ENCODE assay signal across 12 cellular contexts in genomic region chr2:98457045-98457696, GRCh38. TPM values are rescaled to one million over a fixed set of nuclear protein-coding genes. Genes with fewer than 3 reads are reported as not detected.
DNase-seq lines count a peak whose midpoint lies in the region; ATAC-seq and TF ChIP-seq lines count a peak whose summit lies in the region.
"Had no signal": no experiment of that assay in that cellular context is flagged by ENCODE, and none has a peak within 500 bp of the region (broad histone marks: within the 10 kb centered on the region; RNA-seq: fewer than 3 reads in every experiment).

No MANE protein-coding gene starts in this region.

- peak overlapping the region; percentile 79 for H3K27ac Mint-ChIP-seq in activated naive CD4-positive, alpha-beta T cell treated with anti-CD3 and anti-CD28 coated beads, Interleukin-2, amount 50 U/mL, for 24 hours
- H3K27ac Mint-ChIP-seq in T-helper 17 cell, result peak overlapping the region; percentile 98
- H3K27ac Mint-ChIP-seq: nephron progenitor cell had no signal

- TF ChIP-seq CTCF in fibroblast of pulmonary artery (IDR thresholded peaks at IDR 0.05; ENCODE audit: low read length, missing control alignments), result no peak

- no peaks in the 10 kb centered on the region for H3K9me3 Mint-ChIP-seq in activated naive CD4-positive, alpha-beta T cell treated with anti-CD3 and anti-CD28 coated beads, Interleukin-2, amount 50 U/mL, for 24 hours
- H3K9me3 Mint-ChIP-seq: nephron progenitor cell had no signal

- peaks cover 97% of the 10 kb centered on the region for H3K4me1 Mint-ChIP-seq in activated naive CD4-positive, alpha-beta T cell treated with anti-CD3 and anti-CD28 coated beads, Interleukin-2, amount 50 U/mL, for 24 hours
- peaks cover 82% of the 10 kb centered on the region for H3K4me1 Mint-ChIP-seq in T-helper 17 cell

- no peak for ATAC-seq in T-helper 17 cell

- no peaks in the 10 kb centered on the region for H3K9me3 ChIP-seq in T-helper 17 cell (ENCODE audit: control insufficient read depth, low read length, poor library complexity, severe bottlenecking)

- H3K4me3 ChIP-seq in fibroblast of pulmonary artery (replicated peaks; ENCODE audit: low read depth, low read length), result no peak overlapping the region

- H3K27me3 Mint-ChIP-seq in activated naive CD4-positive, alpha-beta T cell treated with anti-CD3 and anti-CD28 coated beads, Interleukin-2, amount 50 U/mL, for 24 hours, result no peaks in the 10 kb centered on the region
- H3K27me3 Mint-ChIP-seq in T-helper 17 cell, result no peaks in the 10 kb centered on the region

- DNase-seq in activated naive CD4-positive, alpha-beta T cell treated with anti-CD3 and anti-CD28 coated beads, Interleukin-2, amount 50 U/mL, for 16 hours, result no peak
- DNase-seq in T-helper 17 cell (no peak), fibroblast of pulmonary artery (ENCODE audit: low read depth) (peak; percentile 89), stromal cell of bone marrow (ENCODE audit: low read depth) (peak; percentile 43), SKM-1 (lab: John Stamatoyannopoulos, UW; ENCODE audit: unreplicated experiment) (no peak), NCI-H2081 treated with DMSO at 0.1 percent for 48 hours (lab: John Stamatoyannopoulos, UW) (no peak), retina (no peak)
- DNase-seq: Calu3; NCI-H510A; nephron progenitor cell; stimulated activated CD8-positive, alpha-beta memory T cell treated with anti-CD3 and anti-CD28 coated beads, Interleukin-4, amount 100 ng/mL, for 48 hours had no signal

- H3K36me3 Mint-ChIP-seq in activated naive CD4-positive, alpha-beta T cell treated with anti-CD3 and anti-CD28 coated beads, Interleukin-2, amount 50 U/mL, for 24 hours, result no peaks in the 10 kb centered on the region
- H3K36me3 Mint-ChIP-seq in T-helper 17 cell (ENCODE audit: low read depth), result no peaks in the 10 kb centered on the region

- H3K4me3 Mint-ChIP-seq in activated naive CD4-positive, alpha-beta T cell treated with anti-CD3 and anti-CD28 coated beads, Interleukin-2, amount 50 U/mL, for 24 hours, result no peak overlapping the region
- H3K4me3 Mint-ChIP-seq in T-helper 17 cell, result peak overlapping the region; percentile 25
- H3K4me3 Mint-ChIP-seq: nephron progenitor cell had no signal

RNA-seq across cellular contexts. Expression of gene INPP4A, which starts 12.5 kb away (rescaled TPM):
- 100 to 1,000 TPM; 109 to 110 TPM for total RNA-seq in T-helper 17 cell

Comparison
In these comparisons a context has a peak if more than half of its experiments do, and no peak if none do; other contexts are left out.
1. DNase-seq: peak in fibroblast of pulmonary artery (single experiment) and stromal cell of bone marrow (single experiment); none in activated naive CD4-positive, alpha-beta T cell treated with anti-CD3 and anti-CD28 coated beads, Interleukin-2, amount 50 U/mL, for 16 hours (single experiment), T-helper 17 cell (0 of 3), SKM-1 (single experiment), NCI-H2081 treated with DMSO at 0.1 percent for 48 hours (single experiment) and retina (single experiment).